Comparison of ENCODE assay signal across 17 cellular contexts in the genomic region with DNA sequence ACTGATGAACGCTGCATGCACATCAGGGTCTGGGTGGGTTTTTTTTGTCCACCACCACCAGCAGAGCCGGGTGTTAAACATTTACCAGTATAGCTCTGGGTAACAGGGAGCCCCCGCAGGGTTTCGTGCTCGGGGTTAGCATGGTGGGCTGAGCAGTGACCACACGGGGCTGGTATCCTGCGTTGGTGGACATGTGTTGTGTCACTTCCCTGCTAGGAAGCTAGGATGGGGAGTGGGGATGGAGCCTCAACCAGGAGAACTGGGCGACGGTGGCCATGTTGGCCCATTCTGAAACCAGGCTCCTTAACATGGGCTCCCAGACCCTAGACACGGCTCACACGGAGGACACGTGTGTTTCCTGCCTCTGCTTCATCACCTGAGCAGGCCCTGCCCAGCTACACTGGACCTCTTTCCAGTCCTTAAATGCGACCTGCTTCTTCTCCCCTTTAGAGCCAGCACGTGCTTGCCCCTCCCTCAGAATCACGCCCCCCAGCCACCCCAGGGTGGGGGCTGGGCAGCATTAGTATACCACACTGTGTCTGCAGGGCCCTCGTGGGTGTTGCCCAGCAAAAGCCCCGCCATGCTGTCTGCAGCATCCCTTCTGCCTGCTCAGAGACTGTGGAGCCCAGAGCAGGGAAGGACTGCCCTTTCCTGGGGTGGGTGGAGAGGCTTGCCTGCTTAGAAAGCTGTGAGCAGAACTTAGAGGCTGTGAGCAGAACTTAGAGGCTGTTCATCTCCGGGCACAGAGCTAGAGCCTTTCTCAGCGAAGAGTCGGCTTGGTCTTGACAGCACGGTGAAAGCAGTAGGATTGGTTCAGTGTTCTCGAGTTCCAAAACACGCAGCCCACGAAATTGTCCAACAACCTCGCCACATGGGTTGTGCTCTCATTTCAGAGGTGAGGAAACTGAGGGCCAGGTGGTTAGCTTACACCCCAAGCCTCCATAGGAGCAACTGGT.
A peak's percentile ranks its signal among the peaks of the same experiment; 100 is the strongest.
DNase-seq lines count a peak whose midpoint lies in the region; TF ChIP-seq lines count a peak whose summit lies in the region.
"Had no signal": no experiment of that assay in that cellular context is flagged by ENCODE, and none has a peak within 500 bp of the region (broad histone marks: within the 10 kb centered on the region; RNA-seq: fewer than 3 reads in every experiment).

No MANE protein-coding gene starts in this region.

- no peak overlapping the region for H3K4me2 ChIP-seq in neuronal stem cell (ENCODE audit: insufficient read depth, low read length, poor library complexity, severe bottlenecking)
- H3K4me2 ChIP-seq in MM.1S (ENCODE audit: low read depth, low read length): no peak overlapping the region
- H3K4me2 ChIP-seq: GM23338 had no signal

- DNase-seq in chondrocyte (ENCODE audit: low spot score) (peak; percentile 65), neuronal stem cell (ENCODE audit: low spot score) (no peak), MM.1S (no peak), HK-2 (ENCODE audit: unreplicated experiment) (no peak), UCSD-AML1 (lab: John Stamatoyannopoulos, UW; ENCODE audit: unreplicated experiment) (no peak)
- DNase-seq: ACHN; BE2C; C1 segment of cervical spinal cord; CD8-positive, alpha-beta memory T cell; COR-L47; GDM1; H7; HFFc6 had no signal

- H3K36me3 ChIP-seq in neuronal stem cell (replicated peaks in 1 of 2; ENCODE audit: control insufficient read depth in 2 of 2, insufficient read depth in 2 of 2, low read length in 2 of 2) (no peaks in the 10 kb centered on the region), MM.1S (replicated peaks; ENCODE audit: insufficient read depth, low read length) (no peaks in the 10 kb centered on the region)
- H3K36me3 ChIP-seq: BE2C had no signal

- H2BK5ac ChIP-seq in neuronal stem cell (ENCODE audit: low read length): no peak overlapping the region

- H3K79me1 ChIP-seq in neuronal stem cell (ENCODE audit: low read depth, low read length): no peaks in the 10 kb centered on the region

- peak overlapping the region; percentile 16 for H2AK5ac ChIP-seq in neuronal stem cell (ENCODE audit: low read depth, low read length)

- no peak overlapping the region for H2BK120ac ChIP-seq in neuronal stem cell (ENCODE audit: low read depth, low read length)

- no peak overlapping the region for H3K23ac ChIP-seq in neuronal stem cell (ENCODE audit: low read depth, low read length, poor library complexity)

- no peaks in the 10 kb centered on the region for H3K36me3 Mint-ChIP-seq in brain
- H3K36me3 Mint-ChIP-seq in chondrocyte (ENCODE audit: low read depth): no peaks in the 10 kb centered on the region
- H3K36me3 Mint-ChIP-seq: CD4-positive, CD25-positive, alpha-beta regulatory T cell; CD8-positive, alpha-beta memory T cell; IgD-negative memory B cell had no signal

- no peak overlapping the region for H2AFZ ChIP-seq in neuronal stem cell (ENCODE audit: low read length)
- H2AFZ ChIP-seq in MM.1S (ENCODE audit: low read length): no peak overlapping the region
- H2AFZ ChIP-seq: GM23338 had no signal

- H3K4me1 Mint-ChIP-seq in brain (peaks cover 81% of the 10 kb centered on the region), chondrocyte (ENCODE audit: low read depth) (peaks cover 16% of the 10 kb centered on the region)

- no peak overlapping the region for H4K91ac ChIP-seq in neuronal stem cell (ENCODE audit: low read depth, low read length, poor library complexity)

- H3K79me2 ChIP-seq in MM.1S (ENCODE audit: low read length): no peaks in the 10 kb centered on the region

- no peaks in the 10 kb centered on the region for H3K27me3 Mint-ChIP-seq in brain
- no peaks in the 10 kb centered on the region for H3K27me3 Mint-ChIP-seq in chondrocyte (ENCODE audit: low read depth)

- no peaks in the 10 kb centered on the region for H3K9me2 ChIP-seq in MM.1S (replicated peaks; ENCODE audit: insufficient read depth, low read length)

- H2BK15ac ChIP-seq in neuronal stem cell (ENCODE audit: low read length): no peak overlapping the region

- H3K18ac ChIP-seq in neuronal stem cell (ENCODE audit: low read length): peak overlapping the region; percentile 44

- H3K14ac ChIP-seq in neuronal stem cell (ENCODE audit: low read length): peak overlapping the region; percentile 42

- H3F3A ChIP-seq in MM.1S (ENCODE audit: insufficient read depth, low read length): no peaks in the 10 kb centered on the region

- H3K4ac ChIP-seq in neuronal stem cell (ENCODE audit: low read length): no peak overlapping the region

- no peaks in the 10 kb centered on the region for H4K20me1 ChIP-seq in MM.1S (ENCODE audit: insufficient read depth, low read length)

- TF ChIP-seq CTCF in brain (conservative IDR thresholded peaks at IDR 0.05) (no peak), chondrocyte (IDR thresholded peaks at IDR 0.05) (no peak), MM.1S (IDR thresholded peaks at IDR 0.05; ENCODE audit: low read length) (no peak)

- H3K4me1 ChIP-seq in neuronal stem cell (ENCODE audit: control insufficient read depth in 2 of 2, insufficient read depth in 1 of 2, low read depth in 1 of 2, low read length in 2 of 2) (peaks cover 11 to 17% of the 10 kb centered on the region in 2 donors), MM.1S (ENCODE audit: low read length) (no peaks in the 10 kb centered on the region)

- no peak overlapping the region for H3K9ac ChIP-seq in neuronal stem cell (ENCODE audit: low read depth, low read length, poor library complexity)
- H3K9ac ChIP-seq in MM.1S (ENCODE audit: low read length): no peak overlapping the region

- no peak overlapping the region for H2BK12ac ChIP-seq in neuronal stem cell (ENCODE audit: low read length)

- H3K27ac ChIP-seq in neuronal stem cell (replicated peaks; ENCODE audit: low read length) (no peak overlapping the region), MM.1S (ENCODE audit: low read length) (no peak overlapping the region)

- H3K27ac Mint-ChIP-seq in brain (peak overlapping the region in 3 of 5 experiments; percentile 30 to 65 (median 32)), chondrocyte (ENCODE audit: unreplicated experiment) (no peak overlapping the region)
- H3K27ac Mint-ChIP-seq: CD4-positive, CD25-positive, alpha-beta regulatory T cell; HFFc6; IgD-negative memory B cell had no signal

- H3K4me3 Mint-ChIP-seq in brain (no peak overlapping the region), chondrocyte (ENCODE audit: unreplicated experiment) (no peak overlapping the region)
- H3K4me3 Mint-ChIP-seq: CD4-positive, CD25-positive, alpha-beta regulatory T cell; CD8-positive, alpha-beta memory T cell; GM23338; HFFc6; IgD-negative memory B cell had no signal

- H3K9me3 Mint-ChIP-seq in brain: peaks cover 0 to 2% (median 0%) of the 10 kb centered on the region in 5 experiments
- no peaks in the 10 kb centered on the region for H3K9me3 Mint-ChIP-seq in chondrocyte (ENCODE audit: low read depth)
- H3K9me3 Mint-ChIP-seq: CD8-positive, alpha-beta memory T cell; GM23338; HFFc6; IgD-negative memory B cell had no signal

- H3K9me3 ChIP-seq in neuronal stem cell (replicated peaks in 1 of 2; ENCODE audit: control insufficient read depth in 2 of 2, insufficient read depth in 1 of 2, low read depth in 1 of 2, low read length in 2 of 2) (no peaks in the 10 kb centered on the region), MM.1S (replicated peaks; ENCODE audit: insufficient read depth, low read length) (no peaks in the 10 kb centered on the region)
- H3K9me3 ChIP-seq: BE2C had no signal

- no peaks in the 10 kb centered on the region for H3K27me3 ChIP-seq in neuronal stem cell (ENCODE audit: control insufficient read depth in 3 of 3, insufficient read depth in 3 of 3, low read depth in 1 of 3, low read length in 3 of 3)
- no peaks in the 10 kb centered on the region for H3K27me3 ChIP-seq in MM.1S (replicated peaks; ENCODE audit: insufficient read depth, low read length)
- H3K27me3 ChIP-seq: BE2C had no signal

- no CpG with 5 or more reads among the region's 25 CpGs for WGBS in neuronal stem cell (ENCODE audit: extremely low coverage in 2 of 2, insufficient read length in 2 of 2, insufficient replicate concordance in 1 of 2), 2 donors

- H3K4me3 ChIP-seq in neuronal stem cell (ENCODE audit: low read length in 2 of 2) (no peak overlapping the region), MM.1S (ENCODE audit: low read length) (no peak overlapping the region)
- H3K4me3 ChIP-seq: GM23338 had no signal

- no peak overlapping the region for H4K8ac ChIP-seq in neuronal stem cell (ENCODE audit: low read depth, low read length)
